ENCODE assay signal across 22 cellular contexts in genomic region chr18:77222464-77222863, GRCh38.
"Had no signal": no experiment of that assay in that cellular context is flagged by ENCODE, and none has a peak within 500 bp of the region (broad histone marks: within the 10 kb centered on the region; RNA-seq: fewer than 3 reads in every experiment).

No MANE protein-coding gene starts in this region.

- FAIRE-seq: bronchial epithelial cell, endothelial cell of umbilical vein had no signal

- H3K9me3 Mint-ChIP-seq: activated CD4-positive, alpha-beta memory T cell treated with anti-CD3 and anti-CD28 coated beads, Interleukin-2, amount 10 ng/mL, durations not matched to agents 7 days and 5 days; activated naive CD4-positive, alpha-beta T cell treated with anti-CD3 and anti-CD28 coated beads, Interleukin-2, amount 10 ng/mL, durations not matched to agents 7 days and 5 days; effector memory CD8-positive, alpha-beta T cell; natural killer cell treated with Interleukin-12 subunit alpha and Interleukin-12 subunit beta and Interleukin-15 and Interleukin-18, amount 100 ng/mL, for 72 hours had no signal

- H3K4me1 Mint-ChIP-seq: activated CD4-positive, alpha-beta memory T cell treated with anti-CD3 and anti-CD28 coated beads, Interleukin-2, amount 10 ng/mL, durations not matched to agents 7 days and 5 days had no signal

- H3K27ac Mint-ChIP-seq: activated CD4-positive, alpha-beta memory T cell treated with anti-CD3 and anti-CD28 coated beads, Interleukin-2, amount 10 ng/mL, durations not matched to agents 7 days and 5 days; activated naive CD4-positive, alpha-beta T cell treated with anti-CD3 and anti-CD28 coated beads, Interleukin-2, amount 10 ng/mL, durations not matched to agents 7 days and 5 days; natural killer cell treated with Interleukin-12 subunit alpha and Interleukin-12 subunit beta and Interleukin-15 and Interleukin-18, amount 100 ng/mL, for 72 hours; progenitor cell of endocrine pancreas had no signal

- DNase-seq: activated CD4-positive, alpha-beta memory T cell treated with anti-CD3 and anti-CD28 coated beads, Interleukin-2, amount 10 ng/mL, durations not matched to agents 7 days and 5 days; activated CD4-positive, alpha-beta T cell treated with anti-CD3 and anti-CD28 coated beads for 4 hours; activated CD4-positive, CD25-positive, alpha-beta regulatory T cell; activated effector memory CD4-positive, alpha-beta T cell treated with anti-CD3 and anti-CD28 coated beads, Interleukin-2, amount 50 U/mL, for 16 hours; activated naive CD4-positive, alpha-beta T cell treated with anti-CD3 and anti-CD28 coated beads, Interleukin-2, amount 10 ng/mL, durations not matched to agents 7 days and 5 days; amygdala; colonic mucosa; dorsolateral prefrontal cortex; effector memory CD8-positive, alpha-beta T cell; esophagus squamous epithelium; heart left ventricle; islet precursor cell; left cardiac atrium; midbrain; retina; stimulated activated CD4-positive, alpha-beta T cell treated with anti-CD3 and anti-CD28 coated beads, Interleukin-4, amount 100 ng/mL, for 24 hours; stimulated activated naive CD8-positive, alpha-beta T cell treated with anti-CD3 and anti-CD28 coated beads, Interleukin-15, Interleukin-2, amounts not matched to agents 100 U/mL and 50 U/mL, for 24 hours; tibial artery had no signal

- H3K4me3 Mint-ChIP-seq: activated CD4-positive, alpha-beta memory T cell treated with anti-CD3 and anti-CD28 coated beads, Interleukin-2, amount 10 ng/mL, durations not matched to agents 7 days and 5 days; activated naive CD4-positive, alpha-beta T cell treated with anti-CD3 and anti-CD28 coated beads, Interleukin-2, amount 10 ng/mL, durations not matched to agents 7 days and 5 days; effector memory CD8-positive, alpha-beta T cell; natural killer cell treated with Interleukin-12 subunit alpha and Interleukin-12 subunit beta and Interleukin-15 and Interleukin-18, amount 100 ng/mL, for 72 hours had no signal

- H3K36me3 Mint-ChIP-seq: activated naive CD4-positive, alpha-beta T cell treated with anti-CD3 and anti-CD28 coated beads, Interleukin-2, amount 10 ng/mL, durations not matched to agents 7 days and 5 days; natural killer cell treated with Interleukin-12 subunit alpha and Interleukin-12 subunit beta and Interleukin-15 and Interleukin-18, amount 100 ng/mL, for 72 hours had no signal
